In genomic region chr7:26321440-26321839, GRCh38 we compare ENCODE assay signal across 22 cellular contexts. TPM values are rescaled to one million over a fixed set of nuclear protein-coding genes. Genes with fewer than 3 reads are reported as not detected.
DNase-seq lines count a peak whose midpoint lies in the region; ATAC-seq, FAIRE-seq and TF ChIP-seq lines count a peak whose summit lies in the region.
"Had no signal": no experiment of that assay in that cellular context is flagged by ENCODE, and none has a peak within 500 bp of the region (broad histone marks: within the 10 kb centered on the region; RNA-seq: fewer than 3 reads in every experiment).

No MANE protein-coding gene starts in this region.

- DNase-seq in Daoy (ENCODE audit: low read depth) (peak; percentile 85), NCI-H69 (lab: John Stamatoyannopoulos, UW) (peak; percentile 58), bronchial epithelial cell (ENCODE audit: low read depth) (peak; percentile 61), memory B cell (ENCODE audit: low spot score in 2 of 2) (no peak), Right ventricle myocardium superior (no peak)
- DNase-seq in stimulated activated CD4-positive, alpha-beta T cell treated with anti-CD3 and anti-CD28 coated beads, Interleukin-4, amount 100 ng/mL, for 4 hours: no peak
- DNase-seq in effector CD8-positive, alpha-beta T cell (lab: John Stamatoyannopoulos, UW): no peak
- DNase-seq: activated CD4-positive, alpha-beta T cell treated with anti-CD3 and anti-CD28 coated beads, Interleukin-2, amount 10 ng/mL, durations not matched to agents 7 days and 5 days; activated naive CD4-positive, alpha-beta T cell treated with Interleukin-2 at 50 U/mL for 16 hours; aorta; CD4-positive, alpha-beta memory T cell; cerebellar nuclear complex; DND-41; H7; KG1; left lung; NCI-H1105 treated with DMSO at 0.1 percent for 48 hours; NCI-H82; stimulated activated CD4-positive, alpha-beta T cell treated with anti-CD3 and anti-CD28 coated beads, Interleukin-2, amount 100 ng/mL, for 24 hours had no signal

- H3K36me3 Mint-ChIP-seq in memory B cell: peaks cover 31% of the 10 kb centered on the region

- H3K27me3 ChIP-seq in bronchial epithelial cell (ENCODE audit: control insufficient read depth, insufficient read depth, low read length): no peaks in the 10 kb centered on the region
- H3K27me3 ChIP-seq: left lung, vagina had no signal

- TF ChIP-seq CTCF in bronchial epithelial cell (IDR thresholded peaks at IDR 0.05; ENCODE audit: insufficient read depth, low read length, severe bottlenecking): no peak

- no peaks in the 10 kb centered on the region for H3K27me3 Mint-ChIP-seq in memory B cell
- H3K27me3 Mint-ChIP-seq: activated CD4-positive, alpha-beta T cell treated with anti-CD3 and anti-CD28 coated beads, Interleukin-2, amount 10 ng/mL, durations not matched to agents 7 days and 5 days; CD4-positive, alpha-beta memory T cell had no signal

- no peak overlapping the region for H3K4me3 ChIP-seq in bronchial epithelial cell (ENCODE audit: low read depth, low read length)
- H3K4me3 ChIP-seq: left lung, vagina had no signal

- no peak for ATAC-seq in memory B cell (ENCODE audit: low read depth)
- ATAC-seq in GM19463 (IDR thresholded peaks at IDR 0.05; ENCODE audit: unreplicated experiment): no peak
- ATAC-seq in Right ventricle myocardium superior (ENCODE audit: poor library complexity): no peak
- ATAC-seq: left lung had no signal

- FAIRE-seq in bronchial epithelial cell (lab: Jason Lieb, UNC): no peak
- FAIRE-seq: frontal cortex had no signal

- H3K4me1 Mint-ChIP-seq in memory B cell: peaks cover 30% of the 10 kb centered on the region
- H3K4me1 Mint-ChIP-seq: activated CD4-positive, alpha-beta T cell treated with anti-CD3 and anti-CD28 coated beads, Interleukin-2, amount 10 ng/mL, durations not matched to agents 7 days and 5 days had no signal

- no peaks in the 10 kb centered on the region for H3K36me3 ChIP-seq in bronchial epithelial cell (ENCODE audit: control insufficient read depth, insufficient read depth, low read length)
- H3K36me3 ChIP-seq: left lung, vagina had no signal

- no peaks in the 10 kb centered on the region for H3K9me3 Mint-ChIP-seq in memory B cell
- H3K9me3 Mint-ChIP-seq: activated CD4-positive, alpha-beta T cell treated with anti-CD3 and anti-CD28 coated beads, Interleukin-2, amount 10 ng/mL, durations not matched to agents 7 days and 5 days; CD4-positive, alpha-beta memory T cell had no signal

- intact Hi-C loops in Right ventricle myocardium superior (cut with DNase I): no loop called here

- H3K27ac Mint-ChIP-seq in memory B cell: peak overlapping the region; percentile 38
- H3K27ac Mint-ChIP-seq: activated CD4-positive, alpha-beta T cell treated with anti-CD3 and anti-CD28 coated beads, Interleukin-2, amount 10 ng/mL, durations not matched to agents 7 days and 5 days had no signal

- H3K4me3 Mint-ChIP-seq in memory B cell: no peak overlapping the region
- H3K4me3 Mint-ChIP-seq: activated CD4-positive, alpha-beta T cell treated with anti-CD3 and anti-CD28 coated beads, Interleukin-2, amount 10 ng/mL, durations not matched to agents 7 days and 5 days; CD4-positive, alpha-beta memory T cell had no signal

RNA-seq across cellular contexts. Expression of gene SNX10, which starts 29.8 kb away (rescaled TPM):
- total RNA-seq in Daoy (2014; rRNA removed; shearing (Covaris generic)): 54.2 and 66.5 TPM in 2 replicates
- total RNA-seq in bronchial epithelial cell (0.53 and 1.0 TPM in 2 replicates), Right ventricle myocardium superior (1.2 TPM)

Comparison
In these comparisons a context has a peak if more than half of its experiments do, and no peak if none do; other contexts are left out.
1. DNase-seq: peak in Daoy (single experiment), NCI-H69 (single experiment) and bronchial epithelial cell (single experiment); none in memory B cell (0 of 2), stimulated activated CD4-positive, alpha-beta T cell treated with anti-CD3 and anti-CD28 coated beads, Interleukin-4, amount 100 ng/mL, for 4 hours (0 of 2), Right ventricle myocardium superior (single experiment) and effector CD8-positive, alpha-beta T cell (single experiment).
2. RNA of gene SNX10, which starts 29.8 kb away (total RNA-seq): 54.2 to 66.5 TPM in Daoy; 1.2 TPM in Right ventricle myocardium superior (single experiment) and 0.53 to 1.0 TPM in bronchial epithelial cell; every median in the first group is over 10 times any median in the second.